25 cellular contexts compared by ENCODE assay signal in the genomic region with DNA sequence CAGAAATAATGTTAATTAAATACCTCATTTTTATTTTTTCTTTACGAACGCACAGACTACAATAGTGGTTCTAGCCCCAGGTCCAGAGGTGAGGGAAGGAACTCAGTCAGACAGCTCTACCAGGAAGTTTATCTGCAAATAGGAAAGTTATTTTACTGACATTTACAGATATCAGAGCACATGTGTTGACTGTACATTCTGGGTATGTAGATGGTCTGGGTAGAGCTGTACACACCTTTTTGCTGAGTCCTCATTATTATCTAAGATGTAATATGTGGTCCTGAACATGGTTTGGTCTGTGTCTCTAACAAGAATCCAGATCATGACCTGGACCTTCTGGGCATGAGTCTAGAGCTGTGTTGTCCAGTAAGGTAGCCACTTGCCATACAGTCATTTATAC.
DNase-seq lines count a peak whose midpoint lies in the region; ATAC-seq, FAIRE-seq and TF ChIP-seq lines count a peak whose summit lies in the region.
"Had no signal": no experiment of that assay in that cellular context is flagged by ENCODE, and none has a peak within 500 bp of the region (broad histone marks: within the 10 kb centered on the region; RNA-seq: fewer than 3 reads in every experiment).

No MANE protein-coding gene starts in this region.

- peaks cover 8% of the 10 kb centered on the region for H3K4me1 Mint-ChIP-seq in activated naive CD8-positive, alpha-beta T cell treated with anti-CD3 and anti-CD28 coated beads, Interleukin-2, amount 10 ng/mL, durations not matched to agents 7 days and 5 days
- H3K4me1 Mint-ChIP-seq in activated naive CD8-positive, alpha-beta T cell treated with anti-CD3 and anti-CD28 coated beads for 36 hours: peaks cover 5% of the 10 kb centered on the region
- H3K4me1 Mint-ChIP-seq in activated CD8-positive, alpha-beta memory T cell treated with anti-CD3 and anti-CD28 coated beads, Interleukin-2, amount 10 ng/mL, durations not matched to agents 7 days and 5 days: peaks cover 11% of the 10 kb centered on the region

- in situ Hi-C loops in K562 (cut with MboI): no loop called here
- in situ Hi-C loops in transverse colon (cut with MboI; ENCODE audit: low pct_ligation_motif_present in 1 of 4, low pct_unique_long_range_greater_than_20kb in 1 of 4, low sequenced_read_pairs in 3 of 4): no loop called here

- H3K36me3 Mint-ChIP-seq in activated naive CD8-positive, alpha-beta T cell treated with anti-CD3 and anti-CD28 coated beads, Interleukin-2, amount 10 ng/mL, durations not matched to agents 7 days and 5 days: no peaks in the 10 kb centered on the region
- no peaks in the 10 kb centered on the region for H3K36me3 Mint-ChIP-seq in activated naive CD8-positive, alpha-beta T cell treated with anti-CD3 and anti-CD28 coated beads for 36 hours
- H3K36me3 Mint-ChIP-seq in activated CD8-positive, alpha-beta memory T cell treated with anti-CD3 and anti-CD28 coated beads, Interleukin-2, amount 10 ng/mL, durations not matched to agents 7 days and 5 days: no peaks in the 10 kb centered on the region

- no peak overlapping the region for H3K9ac ChIP-seq in K562 (ENCODE audit: insufficient read depth in 1 of 2, low read depth in 2 of 2, low read length in 2 of 2)
- H3K9ac ChIP-seq: SK-N-SH had no signal

- TF ChIP-seq EP300 in K562 (IDR thresholded peaks at IDR 0.05; ENCODE audit: low read length) (no peak), transverse colon (IDR thresholded peaks at IDR 0.05; ENCODE audit: low read depth) (no peak)

- peak; percentile 37 for FAIRE-seq in K562 (lab: Jason Lieb, UNC)
- FAIRE-seq: HTR-8/SVneo had no signal

- no peak for TF ChIP-seq RAD21 in K562 (CRISPR knock-in tag; conservative IDR thresholded peaks at IDR 0.05 in 1 of 2, IDR thresholded peaks at IDR 0.05 in 1 of 2)

- CTCF ChIA-PET in K562 (lab: Yijun Ruan, JAX; ENCODE audit: low intra/inter-chr PET ratio): no interaction called here
- CTCF ChIA-PET in activated CD8-positive, alpha-beta memory T cell treated with anti-CD3 and anti-CD28 coated beads, Interleukin-2, amount 10 ng/mL, durations not matched to agents 7 days and 5 days (lab: Charles Lee): interaction anchor here (1.4 kb wide), 1 partner anchor 269 kb away, joined by 3 read pairs; no protein-coding TSS in a partner anchor

- no peak overlapping the region for H3K4me3 Mint-ChIP-seq in activated naive CD8-positive, alpha-beta T cell treated with anti-CD3 and anti-CD28 coated beads, Interleukin-2, amount 10 ng/mL, durations not matched to agents 7 days and 5 days
- H3K4me3 Mint-ChIP-seq in activated naive CD8-positive, alpha-beta T cell treated with anti-CD3 and anti-CD28 coated beads for 36 hours: no peak overlapping the region
- no peak overlapping the region for H3K4me3 Mint-ChIP-seq in activated CD8-positive, alpha-beta memory T cell treated with anti-CD3 and anti-CD28 coated beads, Interleukin-2, amount 10 ng/mL, durations not matched to agents 7 days and 5 days
- H3K4me3 Mint-ChIP-seq: IgD-negative memory B cell had no signal

- WGBS in K562 (ENCODE audit: insufficient coverage, low coverage, missing lambda C conversion rate): 40% methylated on average over 2 of the region's 2 CpGs
- WGBS in transverse colon (ENCODE audit: low coverage in 1 of 2), 2 donors: 67 to 76% methylated on average over 2 of the region's 2 CpGs

- H4K20me1 ChIP-seq in K562 (replicated peaks; ENCODE audit: control insufficient read depth, insufficient read depth, low read length): no peaks in the 10 kb centered on the region

- peak overlapping the region; percentile 53 for H3K27ac Mint-ChIP-seq in activated naive CD8-positive, alpha-beta T cell treated with anti-CD3 and anti-CD28 coated beads, Interleukin-2, amount 10 ng/mL, durations not matched to agents 7 days and 5 days
- H3K27ac Mint-ChIP-seq in activated naive CD8-positive, alpha-beta T cell treated with anti-CD3 and anti-CD28 coated beads for 36 hours: no peak overlapping the region
- H3K27ac Mint-ChIP-seq in activated CD8-positive, alpha-beta memory T cell treated with anti-CD3 and anti-CD28 coated beads, Interleukin-2, amount 10 ng/mL, durations not matched to agents 7 days and 5 days: no peak overlapping the region
- H3K27ac Mint-ChIP-seq: IgD-negative memory B cell had no signal

- H3K4me1 ChIP-seq in K562 (replicated peaks in 1 of 2; ENCODE audit: control insufficient read depth in 2 of 2, insufficient read depth in 2 of 2, low read length in 2 of 2) (peaks cover 0 to 7% of the 10 kb centered on the region in 2 experiments; a peak in 4 of 5 replicates), mucosa of descending colon (ENCODE audit: low read depth) (peaks cover 37% of the 10 kb centered on the region), transverse colon (peaks cover 0 to 34% (median 10%) of the 10 kb centered on the region in 4 donors)

- POLR2A ChIA-PET in activated naive CD8-positive, alpha-beta T cell treated with anti-CD3 and anti-CD28 coated beads, Interleukin-2, amount 10 ng/mL, durations not matched to agents 7 days and 5 days (lab: Charles Lee): no interaction called here
- POLR2A ChIA-PET in K562 (lab: Yijun Ruan, JAX): no interaction called here

- H3K4me2 ChIP-seq in K562 (ENCODE audit: insufficient read depth, low read length): no peak overlapping the region
- H3K4me2 ChIP-seq: SK-N-SH had no signal

- H3K4me3 ChIP-seq in K562 (no peak overlapping the region), mucosa of descending colon (no peak overlapping the region), transverse colon (no peak overlapping the region)
- H3K4me3 ChIP-seq: MG63, PC-9 had no signal

- H2AFZ ChIP-seq in K562 (ENCODE audit: low read depth, low read length): peak overlapping the region; percentile 71
- H2AFZ ChIP-seq: PC-9 had no signal

- H3K9me3 ChIP-seq in K562 (replicated peaks; ENCODE audit: control insufficient read depth, insufficient read depth, low read depth, low read length): no peaks in the 10 kb centered on the region
- H3K9me3 ChIP-seq in mucosa of descending colon: no peaks in the 10 kb centered on the region
- H3K9me3 ChIP-seq in transverse colon: no peaks in the 10 kb centered on the region
- H3K9me3 ChIP-seq: MG63, SK-N-SH had no signal

- H3K27me3 ChIP-seq in K562 (ENCODE audit: control insufficient read depth in 2 of 2, insufficient read depth in 2 of 2, low read length in 2 of 2) (no peaks in the 10 kb centered on the region), transverse colon (no peaks in the 10 kb centered on the region)
- H3K27me3 ChIP-seq: MG63 had no signal

- H3K27ac ChIP-seq in K562 (ENCODE audit: extremely low read depth, low read depth, low read length) (no peak overlapping the region), transverse colon (peak overlapping the region; percentile 62 to 73 (median 70))
- H3K27ac ChIP-seq: C4-2B, PC-9 had no signal

- H3K9me3 Mint-ChIP-seq in activated naive CD8-positive, alpha-beta T cell treated with anti-CD3 and anti-CD28 coated beads, Interleukin-2, amount 10 ng/mL, durations not matched to agents 7 days and 5 days: peaks cover 1% of the 10 kb centered on the region
- H3K9me3 Mint-ChIP-seq in activated naive CD8-positive, alpha-beta T cell treated with anti-CD3 and anti-CD28 coated beads for 36 hours: no peaks in the 10 kb centered on the region
- no peaks in the 10 kb centered on the region for H3K9me3 Mint-ChIP-seq in activated CD8-positive, alpha-beta memory T cell treated with anti-CD3 and anti-CD28 coated beads, Interleukin-2, amount 10 ng/mL, durations not matched to agents 7 days and 5 days (ENCODE audit: low read depth)
- H3K9me3 Mint-ChIP-seq: IgD-negative memory B cell had no signal

- TF ChIP-seq POLR2A in K562 (conservative IDR thresholded peaks at IDR 0.05) (no peak), transverse colon (IDR thresholded peaks at IDR 0.05) (no peak)

- H3K27me3 Mint-ChIP-seq in activated naive CD8-positive, alpha-beta T cell treated with anti-CD3 and anti-CD28 coated beads, Interleukin-2, amount 10 ng/mL, durations not matched to agents 7 days and 5 days: peaks cover 2% of the 10 kb centered on the region
- no peaks in the 10 kb centered on the region for H3K27me3 Mint-ChIP-seq in activated naive CD8-positive, alpha-beta T cell treated with anti-CD3 and anti-CD28 coated beads for 36 hours
- H3K27me3 Mint-ChIP-seq in activated CD8-positive, alpha-beta memory T cell treated with anti-CD3 and anti-CD28 coated beads, Interleukin-2, amount 10 ng/mL, durations not matched to agents 7 days and 5 days: peaks cover 14% of the 10 kb centered on the region

- no peak for DNase-seq in activated naive CD8-positive, alpha-beta T cell treated with anti-CD3 and anti-CD28 coated beads, Interleukin-2, amount 10 ng/mL, durations not matched to agents 7 days and 5 days
- DNase-seq in activated naive CD8-positive, alpha-beta T cell treated with anti-CD3 and anti-CD28 coated beads for 36 hours: no peak
- no peak for DNase-seq in K562 (ENCODE audit: extremely low read depth in 1 of 4, low spot score in 3 of 4)
- DNase-seq in mucosa of descending colon: no peak
- no peak for DNase-seq in transverse colon
- DNase-seq in activated CD8-positive, alpha-beta memory T cell treated with anti-CD3 and anti-CD28 coated beads, Interleukin-2, amount 10 ng/mL, durations not matched to agents 7 days and 5 days: no peak
- DNase-seq in NOMO-1 treated with dmso at 0.1 percent for 144 hours (lab: John Stamatoyannopoulos, UW; ENCODE audit: unreplicated experiment): no peak
- no peak for DNase-seq in foreskin melanocyte
- DNase-seq: 8988T, AML-193, EL, GF-D8, GOT3, HCEC 1CT, MG63, NCI-H1694 treated with DMSO at 0.1 percent for 48 hours, NCI-H446, NCI-H526 treated with DMSO at 0.1 percent for 48 hours, PC-9, RPMI8226, SIG-M5, SK-N-SH had no signal

- no peaks in the 10 kb centered on the region for H3K9me1 ChIP-seq in K562 (ENCODE audit: control insufficient read depth, insufficient read depth, low read length)

- intact Hi-C loops in K562 (cut with micrococcal nuclease) (no loop called here), mucosa of descending colon (cut with DNase I, micrococcal nuclease) (no loop called here), transverse colon (cut with DNase I; ENCODE audit: low total_unique reads) (no loop called here)

- TF ChIP-seq CTCF in K562 (IDR thresholded peaks at IDR 0.05 in 2 of 3, conservative IDR thresholded peaks at IDR 0.05 in 1 of 3; ENCODE audit: insufficient read depth in 2 of 3, low read depth in 1 of 3, low read length in 3 of 3) (no peak), mucosa of descending colon (IDR thresholded peaks at IDR 0.05) (no peak), transverse colon (IDR thresholded peaks at IDR 0.05) (no peak)

- no peaks in the 10 kb centered on the region for H3K79me2 ChIP-seq in K562 (ENCODE audit: control insufficient read depth, insufficient read depth, low read length)

- H3K36me3 ChIP-seq in K562 (ENCODE audit: control insufficient read depth, insufficient read depth, low read length): no peaks in the 10 kb centered on the region
- H3K36me3 ChIP-seq in mucosa of descending colon (ENCODE audit: low read depth): no peaks in the 10 kb centered on the region
- H3K36me3 ChIP-seq in transverse colon: no peaks in the 10 kb centered on the region
- H3K36me3 ChIP-seq: MG63 had no signal

- no peak for ATAC-seq in activated naive CD8-positive, alpha-beta T cell treated with anti-CD3 and anti-CD28 coated beads, Interleukin-2, amount 10 ng/mL, durations not matched to agents 7 days and 5 days (ENCODE audit: low read depth)
- no peak for ATAC-seq in K562
- ATAC-seq in mucosa of descending colon: peak; percentile 77
- no peak for ATAC-seq in activated CD8-positive, alpha-beta memory T cell treated with anti-CD3 and anti-CD28 coated beads, Interleukin-2, amount 10 ng/mL, durations not matched to agents 7 days and 5 days

- BruUV-seq in K562 (replicated peaks; lab: Mats Ljungman, UMichigan): no TSS peak
